In the genomic region with DNA sequence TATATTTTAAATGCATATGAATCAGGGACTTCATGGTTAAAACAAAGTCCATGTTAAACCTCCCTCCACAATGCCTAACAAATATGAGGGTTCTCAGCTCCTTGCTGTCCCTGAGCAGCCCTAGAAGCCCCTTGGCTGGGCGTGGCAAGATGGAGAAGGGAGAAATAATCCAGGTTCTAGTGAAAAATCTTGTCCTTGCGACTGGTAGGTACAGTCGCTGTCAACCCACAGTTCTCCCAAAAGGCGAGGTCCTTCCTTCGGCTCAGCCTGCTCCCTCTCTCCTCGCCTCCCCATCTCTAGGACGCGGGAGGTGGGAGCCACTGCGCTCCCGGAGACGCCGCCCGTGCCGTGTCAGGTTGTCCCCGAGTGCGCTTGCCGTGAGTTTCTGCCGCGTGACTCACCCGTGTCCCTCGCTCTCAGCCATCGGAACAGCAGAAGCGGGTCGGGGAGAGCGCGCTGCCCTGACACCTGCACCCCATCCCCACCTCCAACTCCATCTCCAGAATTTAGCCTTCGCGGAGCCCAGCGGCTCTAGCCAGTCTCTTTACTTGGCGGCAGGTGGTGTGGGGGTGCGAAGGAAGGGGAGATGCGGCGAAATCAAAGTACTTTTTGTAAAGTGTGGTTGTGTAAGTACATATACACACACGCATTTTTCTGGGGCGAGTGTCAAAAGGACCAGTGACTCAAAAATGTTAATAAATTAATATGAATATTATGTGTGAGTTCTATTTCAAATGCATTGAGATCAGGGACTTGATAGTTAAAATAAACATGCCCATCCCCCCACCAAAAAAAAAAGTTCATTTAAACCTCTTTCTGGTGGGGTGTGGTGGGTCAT, we compare ENCODE assay signal across 10 cellular contexts.
DNase-seq lines count a peak whose midpoint lies in the region; ATAC-seq and TF ChIP-seq lines count a peak whose summit lies in the region.
"Had no signal": no experiment of that assay in that cellular context is flagged by ENCODE, and none has a peak within 500 bp of the region (broad histone marks: within the 10 kb centered on the region; RNA-seq: fewer than 3 reads in every experiment).

No MANE protein-coding gene starts in this region.

- POLR2A ChIA-PET in OCI-LY7 (lab: Charles Lee): no interaction called here

- H3K9me3 ChIP-seq in right lobe of liver (no peaks in the 10 kb centered on the region), testis (no peaks in the 10 kb centered on the region), OCI-LY7 (ENCODE audit: low read length) (no peaks in the 10 kb centered on the region)

- CTCF ChIA-PET in OCI-LY7 (lab: Charles Lee; ENCODE audit: unreplicated experiment): no interaction called here

- no peaks in the 10 kb centered on the region for H3K79me2 ChIP-seq in OCI-LY7 (ENCODE audit: insufficient read depth, low read depth, low read length)

- no peak overlapping the region for H3K4me2 ChIP-seq in OCI-LY7 (ENCODE audit: low read length)

- no TSS peak for BruUV-seq in OCI-LY7 (replicated peaks; lab: Mats Ljungman, UMichigan)

- H3K27me3 ChIP-seq in right lobe of liver: no peaks in the 10 kb centered on the region
- no peaks in the 10 kb centered on the region for H3K27me3 ChIP-seq in testis

- H2AFZ ChIP-seq in OCI-LY7 (ENCODE audit: low read length): no peak overlapping the region

- no peaks in the 10 kb centered on the region for H3K36me3 ChIP-seq in right lobe of liver
- no peaks in the 10 kb centered on the region for H3K36me3 ChIP-seq in testis (ENCODE audit: low read depth, missing control alignments)
- no peaks in the 10 kb centered on the region for H3K36me3 ChIP-seq in OCI-LY7 (ENCODE audit: insufficient read depth, low read length)

- DNase-seq in activated CD4-positive, alpha-beta T cell treated with anti-CD3 and anti-CD28 coated beads for 48 hours: peak; percentile 24
- DNase-seq in activated CD4-positive, alpha-beta T cell treated with anti-CD3 and anti-CD28 coated beads for 4 hours: no peak
- DNase-seq in ecto neural progenitor cell (ENCODE audit: low spot score): peak; percentile 47
- DNase-seq in right lobe of liver: peak; percentile 67 to 80 (median 74)
- DNase-seq in testis: peak; percentile 54
- no peak for DNase-seq in DMS 273 (lab: John Stamatoyannopoulos, UW; ENCODE audit: unreplicated experiment)
- no peak for DNase-seq in NCI-H2196 treated with DMSO at 0.1 percent for 48 hours (lab: John Stamatoyannopoulos, UW; ENCODE audit: unreplicated experiment)
- DNase-seq in OCI-LY7 (ENCODE audit: low spot score): no peak
- DNase-seq: NCI-H510A treated with DMSO at 0.1 percent for 48 hours had no signal

- intact Hi-C loops in right lobe of liver (cut with DNase I) (loop anchor here (10.0 kb wide), 2 partner anchors 116 to 204 kb away; no protein-coding TSS in a partner anchor), testis (cut with DNase I; ENCODE audit: low total_unique reads) (no loop called here), OCI-LY7 (cut with micrococcal nuclease; ENCODE audit: unreplicated experiment) (no loop called here)

- WGBS in right lobe of liver (ENCODE audit: insufficient coverage, low coverage, low lambda C conversion rate, missing lambda C conversion rate): 17% methylated on average over 14 of the region's 35 CpGs
- 8 to 17% methylated on average over 26 to 35 of the region's 35 CpGs for WGBS in testis, 2 donors

- peak overlapping the region; percentile 17 to 55 (median 52) for H3K4me3 ChIP-seq in right lobe of liver
- H3K4me3 ChIP-seq in testis: peak overlapping the region in 1 of 2 donors; percentile 39
- no peak overlapping the region for H3K4me3 ChIP-seq in OCI-LY7 (ENCODE audit: low read depth, low read length, poor library complexity, severe bottlenecking)

- TF ChIP-seq CTCF in right lobe of liver (IDR thresholded peaks at IDR 0.05) (no peak), testis (IDR thresholded peaks at IDR 0.05) (no peak), OCI-LY7 (conservative IDR thresholded peaks at IDR 0.05; ENCODE audit: low read length) (no peak)

- peaks cover 0 to 19% (median 9%) of the 10 kb centered on the region in 4 donors for H3K4me1 ChIP-seq in right lobe of liver
- peaks cover 9% of the 10 kb centered on the region for H3K4me1 ChIP-seq in testis
- H3K4me1 ChIP-seq in OCI-LY7 (ENCODE audit: insufficient read depth, low read length, poor library complexity, severe bottlenecking): no peaks in the 10 kb centered on the region

- no peaks in the 10 kb centered on the region for H4K20me1 ChIP-seq in OCI-LY7 (ENCODE audit: insufficient read depth, low read length)

- TF ChIP-seq POLR2A in right lobe of liver (IDR thresholded peaks at IDR 0.05) (peak; percentile 25), testis (IDR thresholded peaks at IDR 0.05) (no peak)

- H3K27ac ChIP-seq in right lobe of liver (peak overlapping the region; percentile 41 to 94 (median 81)), testis (no peak overlapping the region), OCI-LY7 (ENCODE audit: low read depth, low read length, poor library complexity, severe bottlenecking) (no peak overlapping the region)
- H3K27ac ChIP-seq: epithelial cell of prostate had no signal

- peak; percentile 37 to 67 (median 51) for ATAC-seq in right lobe of liver

- no peaks in the 10 kb centered on the region for H3K9me2 ChIP-seq in OCI-LY7 (ENCODE audit: insufficient read depth, low read length)

Comparison
In these comparisons a context has a peak if more than half of its experiments do, and no peak if none do; other contexts are left out.
1. DNase-seq: peak in activated CD4-positive, alpha-beta T cell treated with anti-CD3 and anti-CD28 coated beads for 48 hours (single experiment), ecto neural progenitor cell (single experiment), right lobe of liver (3 of 3) and testis (single experiment); none in activated CD4-positive, alpha-beta T cell treated with anti-CD3 and anti-CD28 coated beads for 4 hours (0 of 2), DMS 273 (single experiment), NCI-H2196 treated with DMSO at 0.1 percent for 48 hours (single experiment) and OCI-LY7 (single experiment).
2. H3K27ac ChIP-seq: peak in right lobe of liver (3 of 3); none in testis (0 of 2) and OCI-LY7 (single experiment).
3. intact Hi-C loops: an anchor here in right lobe of liver (10.0 kb wide); none called in testis and OCI-LY7.